1 cellular context compared by ENCODE assay signal in the genomic region with DNA sequence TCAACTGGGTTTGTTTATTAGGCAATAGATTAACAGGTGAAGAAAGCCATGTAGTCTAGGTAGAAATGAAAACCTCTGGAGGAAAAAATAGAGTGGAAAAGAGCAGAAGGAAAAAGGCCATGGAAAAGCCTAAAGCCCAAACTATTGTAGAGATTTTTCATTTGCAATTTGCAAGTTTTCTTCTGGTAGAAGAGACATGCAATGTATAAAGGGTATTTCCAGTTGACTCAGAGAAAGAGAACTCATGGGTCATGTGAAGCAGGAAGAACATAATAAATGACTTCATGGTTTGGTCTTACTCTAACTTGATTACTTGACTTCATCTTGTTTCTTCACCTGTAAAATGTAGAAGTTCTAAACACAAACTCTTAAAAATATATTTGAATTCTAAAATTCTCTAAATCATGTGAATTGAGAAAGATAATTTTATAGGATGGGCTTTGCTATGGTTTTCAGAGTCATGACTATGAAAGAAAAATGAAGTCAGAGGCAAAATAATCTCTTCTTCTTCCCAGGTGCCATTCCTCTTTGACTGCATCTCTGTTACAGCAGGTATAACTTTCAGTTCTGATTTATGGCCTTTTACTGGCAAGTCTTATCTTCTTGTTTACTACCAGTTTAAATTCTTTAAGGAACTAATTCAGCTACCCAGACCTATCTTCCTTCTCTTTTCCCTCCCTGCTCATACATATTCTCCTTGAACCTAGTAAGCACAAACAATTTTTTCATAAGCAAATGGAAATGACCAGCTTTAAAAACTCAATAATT.
TF ChIP-seq lines count a peak whose summit lies in the region.

No MANE protein-coding gene starts in this region.

TF ChIP-seq in HCT116, 20 proteins besides CTCF, POLR2A, EP300 and RAD21 (continued from another document):
- TF ChIP-seq, protein P1, sequence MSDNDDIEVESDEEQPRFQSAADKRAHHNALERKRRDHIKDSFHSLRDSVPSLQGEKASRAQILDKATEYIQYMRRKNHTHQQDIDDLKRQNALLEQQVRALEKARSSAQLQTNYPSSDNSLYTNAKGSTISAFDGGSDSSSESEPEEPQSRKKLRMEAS (IDR thresholded peaks at IDR 0.05), result no peak
- TF ChIP-seq FOSL1 (IDR thresholded peaks at IDR 0.05; ENCODE audit: low read depth), result no peak
